In the genomic region with DNA sequence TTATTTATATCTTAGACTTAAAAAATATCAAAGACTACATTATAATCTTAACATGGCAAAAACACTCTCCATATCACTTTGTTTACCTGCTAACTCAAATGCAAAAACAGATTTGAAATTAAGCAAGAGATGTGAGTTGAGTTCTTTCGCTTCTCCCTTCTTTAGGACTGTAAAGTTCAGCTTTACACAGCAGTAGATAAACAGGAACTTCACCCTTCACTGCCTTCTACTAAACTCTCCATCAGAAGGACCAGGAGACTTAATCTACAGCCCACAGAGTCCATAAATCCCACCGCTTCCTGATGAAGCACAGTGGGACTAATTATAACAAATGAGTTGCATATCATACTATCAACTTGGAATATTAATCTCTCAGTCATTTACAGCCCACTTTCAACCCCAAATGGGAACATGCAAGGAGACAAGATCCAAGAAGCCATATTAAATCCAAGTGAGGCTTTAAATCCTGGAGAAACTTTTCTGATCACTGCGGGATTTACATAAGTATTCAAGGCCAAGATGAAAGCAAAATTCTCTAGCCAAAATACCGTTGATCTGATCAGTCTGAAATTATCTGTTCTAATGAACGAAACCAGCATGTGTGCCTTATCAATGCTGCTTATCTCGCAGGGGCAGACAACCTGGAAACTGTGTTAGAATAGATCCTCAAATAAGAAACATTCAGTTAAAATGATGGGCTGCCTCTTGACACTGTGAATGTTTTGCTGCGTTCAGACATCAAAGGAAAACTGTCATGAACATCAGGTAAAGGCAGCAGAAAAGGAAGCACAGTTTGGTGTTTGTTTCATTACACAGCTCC, we compare ENCODE assay signal across 7 cellular contexts. TPM values are rescaled to one million over a fixed set of nuclear protein-coding genes. Genes with fewer than 3 reads are reported as not detected.
DNase-seq lines count a peak whose midpoint lies in the region; ATAC-seq and FAIRE-seq lines count a peak whose summit lies in the region.

No MANE protein-coding gene starts in this region.

- DNase-seq in GM19239 (ENCODE audit: insufficient read length, low spot score) (no peak), NOMO-1 treated with DMSO at 0.1 percent for 48 hours (lab: John Stamatoyannopoulos, UW; ENCODE audit: unreplicated experiment) (peak; percentile 85), cerebellar cortex (ENCODE audit: low spot score) (peak; percentile 25), COLO829 (ENCODE audit: low spot score) (no peak), NCI-H187 (lab: John Stamatoyannopoulos, UW) (no peak)

- ATAC-seq in HG02610 (IDR thresholded peaks at IDR 0.05; ENCODE audit: unreplicated experiment) = no peak

- H3K4me1 ChIP-seq in mononuclear cell (ENCODE audit: insufficient read depth, low read length) = peaks cover 43% of the 10 kb centered on the region

- no peaks in the 10 kb centered on the region for H3K27me3 ChIP-seq in mononuclear cell (ENCODE audit: insufficient read depth, low read length)

- H3K4me3 ChIP-seq in mononuclear cell (ENCODE audit: low read length) = peak overlapping the region; percentile 82

- no peaks in the 10 kb centered on the region for H3K9me3 ChIP-seq in mononuclear cell (ENCODE audit: low read depth, low read length)

- FAIRE-seq in GM19239 (lab: Jason Lieb, UNC) = peak; percentile 88

RNA-seq across cellular contexts. Expression of a gene that starts 1.6 kb away (rescaled TPM):
- total RNA-seq in mononuclear cell = 193 TPM

RNA-seq across cellular contexts. Expression of a gene that starts 27.3 kb away (rescaled TPM):
- 67.6 TPM for total RNA-seq in mononuclear cell

RNA-seq across cellular contexts. Expression of a gene that starts 27.6 kb away (rescaled TPM):
- total RNA-seq in mononuclear cell = 20.6 TPM

Comparison
In these comparisons a context has a peak if more than half of its experiments do, and no peak if none do; other contexts are left out.
1. DNase-seq: peak in NOMO-1 treated with DMSO at 0.1 percent for 48 hours (single experiment) and cerebellar cortex (single experiment); none in GM19239 (single experiment), COLO829 (single experiment) and NCI-H187 (0 of 2).